7 cellular contexts compared by ENCODE assay signal in genomic region chrX:41265615-41266014, GRCh38.
DNase-seq lines count a peak whose midpoint lies in the region; ATAC-seq, FAIRE-seq and TF ChIP-seq lines count a peak whose summit lies in the region.

No MANE protein-coding gene starts in this region.

- in situ Hi-C loops in HAP-1 (cut with MboI; ENCODE audit: low sequenced_read_pairs): no loop called here

- H3K36me3 ChIP-seq in keratinocyte (ENCODE audit: control insufficient read depth in 2 of 2, extremely low read depth in 1 of 2, insufficient read depth in 2 of 2, low read length in 2 of 2): no peaks in the 10 kb centered on the region
- H3K36me3 ChIP-seq in HAP-1 (replicated peaks): no peaks in the 10 kb centered on the region

- no peak overlapping the region for H2AFZ ChIP-seq in keratinocyte (ENCODE audit: control insufficient read depth, low read length)

- no peak overlapping the region for H3K4me3 ChIP-seq in NB4 (ENCODE audit: low read depth, low read length)
- H3K4me3 ChIP-seq in keratinocyte (ENCODE audit: control insufficient read depth in 2 of 3, extremely low read depth in 1 of 3, insufficient read depth in 2 of 3, low read depth in 1 of 3, low read length in 3 of 3): no peak overlapping the region
- no peak overlapping the region for H3K4me3 ChIP-seq in HAP-1

- TF ChIP-seq POLR2A in NB4 (IDR thresholded peaks at IDR 0.05; ENCODE audit: extremely low read depth, insufficient read length): no peak

- H3K79me2 ChIP-seq in keratinocyte (ENCODE audit: control insufficient read depth, insufficient read depth, low read length): no peaks in the 10 kb centered on the region

- H3K4me2 ChIP-seq in keratinocyte (ENCODE audit: control insufficient read depth, extremely low read depth, insufficient read depth, low read depth, low read length): peak overlapping the region; percentile 16

- H3K4me1 ChIP-seq in keratinocyte (ENCODE audit: control insufficient read depth, extremely low read depth, insufficient read depth, low read length): no peaks in the 10 kb centered on the region
- 0 out of 2 replicates have a peak, but pooled peaks cover 5% of the 10 kb centered on the region for H3K4me1 ChIP-seq in HAP-1

- no peak overlapping the region for H3K27ac ChIP-seq in keratinocyte (ENCODE audit: control insufficient read depth, insufficient read depth, low read length)

- dilution Hi-C loops in keratinocyte (cut with MboI; ENCODE audit: extremely low pct_ligation_motif_present, low sequenced_read_pairs): no loop called here

- H3K9ac ChIP-seq in keratinocyte (ENCODE audit: control insufficient read depth, extremely low read depth, insufficient read depth, low read length): no peak overlapping the region

- no peaks in the 10 kb centered on the region for H4K20me1 ChIP-seq in keratinocyte (ENCODE audit: control insufficient read depth, extremely low read depth, insufficient read depth, low read length)

- no peak for ATAC-seq in GM18517 (IDR thresholded peaks at IDR 0.05; ENCODE audit: unreplicated experiment)

- H3K9me3 ChIP-seq in keratinocyte (ENCODE audit: control insufficient read depth, low read depth, low read length): peaks cover 2% of the 10 kb centered on the region
- H3K9me3 ChIP-seq in HAP-1: no peaks in the 10 kb centered on the region

- no peaks in the 10 kb centered on the region for H3K9me1 ChIP-seq in keratinocyte (ENCODE audit: control insufficient read depth, extremely low read depth, insufficient read depth, low read length)

- H3K27me3 ChIP-seq in keratinocyte (ENCODE audit: control insufficient read depth, extremely low read depth, insufficient read depth, low read length) (no peaks in the 10 kb centered on the region), HAP-1 (ENCODE audit: low read depth) (no peaks in the 10 kb centered on the region)

- FAIRE-seq in keratinocyte (lab: Jason Lieb, UNC): no peak

- DNase-seq in NB4 (ENCODE audit: low read depth): peak; percentile 14
- peak; percentile 57 to 67 for DNase-seq in activated T-cell treated with anti-CD3 and anti-CD28 coated beads, Interleukin-2, amount 50 U/mL, for 48 hours
- DNase-seq in keratinocyte (ENCODE audit: low read depth, low spot score): no peak
- DNase-seq in stimulated activated naive CD4-positive, alpha-beta T cell treated with Interleukin-2 at 50 U/mL for 16 hours (lab: John Stamatoyannopoulos, UW): peak; percentile 41
- no peak for DNase-seq in HAP-1 (ENCODE audit: low spot score in 2 of 2)
- no peak for DNase-seq in NAMALWA (ENCODE audit: low spot score)

- no peak for TF ChIP-seq CTCF in NB4 (IDR thresholded peaks at IDR 0.05; ENCODE audit: low read depth, low read length)
- no peak for TF ChIP-seq CTCF in keratinocyte (optimal IDR thresholded peaks at IDR 0.05 in 1 of 3, IDR thresholded peaks at IDR 0.05 in 1 of 3, conservative IDR thresholded peaks at IDR 0.05 in 1 of 3; ENCODE audit: extremely low read depth in 1 of 3, insufficient read depth in 2 of 3, low read length in 3 of 3)

Comparison
In these comparisons a context has a peak if more than half of its experiments do, and no peak if none do; other contexts are left out.
1. DNase-seq: peak in NB4 (single experiment), activated T-cell treated with anti-CD3 and anti-CD28 coated beads, Interleukin-2, amount 50 U/mL, for 48 hours (2 of 2) and stimulated activated naive CD4-positive, alpha-beta T cell treated with Interleukin-2 at 50 U/mL for 16 hours (single experiment); none in keratinocyte (single experiment), HAP-1 (0 of 2) and NAMALWA (single experiment).